In genomic region chr10:52028518-52028858, GRCh38 we compare ENCODE assay signal across 9 cellular contexts.
"Had no signal": no experiment of that assay in that cellular context is flagged by ENCODE, and none has a peak within 500 bp of the region (broad histone marks: within the 10 kb centered on the region; RNA-seq: fewer than 3 reads in every experiment).

No MANE protein-coding gene starts in this region.

- H3K27me3 Mint-ChIP-seq: IgD-negative memory B cell had no signal

- DNase-seq: IMR-90, KBM-7, KG1 had no signal

- H3K4me3 Mint-ChIP-seq: IgD-negative memory B cell had no signal

- H3K4me2 ChIP-seq: KMS-11 had no signal

- H3K4me1 Mint-ChIP-seq: IgD-negative memory B cell had no signal

- H3K27ac Mint-ChIP-seq: IgD-negative memory B cell had no signal

- FAIRE-seq: HepG2, HTR-8/SVneo, K562 had no signal

- H3K36me3 Mint-ChIP-seq: IgD-negative memory B cell had no signal

- H3K4me3 ChIP-seq: K562 had no signal

- ATAC-seq: HepG2, K562 had no signal

- H3K9ac ChIP-seq: KMS-11 had no signal

- H3K27ac ChIP-seq: HL-60, KMS-11 had no signal
